ENCODE assay signal across 2 cellular contexts in the genomic region with DNA sequence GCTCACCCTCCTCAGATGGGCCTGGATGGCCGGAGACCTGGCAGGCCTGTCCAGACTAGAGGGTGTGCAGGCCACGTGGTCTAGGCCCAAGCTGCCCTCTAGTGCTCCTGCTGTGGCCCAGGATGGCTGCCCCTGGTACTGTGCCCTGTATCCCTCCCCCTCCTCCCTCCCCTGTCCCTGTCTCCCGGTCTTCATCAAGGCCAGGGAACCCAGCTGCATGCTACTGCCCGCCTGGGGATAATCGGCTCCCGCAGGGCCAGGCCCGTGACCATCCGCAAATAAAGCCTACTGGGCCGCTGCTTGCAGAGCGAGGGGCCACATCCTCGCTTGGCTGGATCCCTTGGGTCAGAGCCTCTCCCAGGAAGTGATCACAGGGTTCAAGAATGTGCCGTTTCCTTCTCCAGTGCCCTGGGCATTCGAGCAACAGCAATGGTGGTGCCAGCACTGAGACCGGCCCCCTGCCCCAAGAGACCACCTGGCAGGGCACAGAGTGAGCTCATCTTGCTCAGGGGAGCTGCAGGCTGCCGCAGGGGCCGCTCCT.
TF ChIP-seq lines count a peak whose summit lies in the region.

No MANE protein-coding gene starts in this region.

TF ChIP-seq in SK-N-SH treated with all-trans-retinoic acid at 6 μM for 48 hours, 23 proteins besides CTCF, POLR2A, EP300 and RAD21 (continued from another document):
- TF ChIP-seq, protein P1, sequence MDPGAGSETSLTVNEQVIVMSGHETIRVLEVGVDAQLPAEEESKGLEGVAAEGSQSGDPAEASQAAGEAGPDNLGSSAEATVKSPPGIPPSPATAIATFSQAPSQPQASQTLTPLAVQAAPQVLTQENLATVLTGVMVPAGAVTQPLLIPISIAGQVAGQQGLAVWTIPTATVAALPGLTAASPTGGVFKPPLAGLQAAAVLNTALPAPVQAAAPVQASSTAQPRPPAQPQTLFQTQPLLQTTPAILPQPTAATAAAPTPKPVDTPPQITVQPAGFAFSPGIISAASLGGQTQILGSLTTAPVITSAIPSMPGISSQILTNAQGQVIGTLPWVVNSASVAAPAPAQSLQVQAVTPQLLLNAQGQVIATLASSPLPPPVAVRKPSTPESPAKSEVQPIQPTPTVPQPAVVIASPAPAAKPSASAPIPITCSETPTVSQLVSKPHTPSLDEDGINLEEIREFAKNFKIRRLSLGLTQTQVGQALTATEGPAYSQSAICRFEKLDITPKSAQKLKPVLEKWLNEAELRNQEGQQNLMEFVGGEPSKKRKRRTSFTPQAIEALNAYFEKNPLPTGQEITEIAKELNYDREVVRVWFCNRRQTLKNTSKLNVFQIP (CRISPR knock-in tag; IDR thresholded peaks at IDR 0.05; ENCODE audit: borderline replicate concordance, low read depth): no peak
- no peak for TF ChIP-seq TOX (CRISPR knock-in tag; IDR thresholded peaks at IDR 0.05; ENCODE audit: borderline replicate concordance)
- no peak for TF ChIP-seq CSDC2 (CRISPR knock-in tag; IDR thresholded peaks at IDR 0.05)
- TF ChIP-seq SNAI2 (CRISPR knock-in tag; IDR thresholded peaks at IDR 0.05): no peak
- TF ChIP-seq ZNF8 (CRISPR knock-in tag; IDR thresholded peaks at IDR 0.05): no peak
- TF ChIP-seq GLIS3 (CRISPR knock-in tag; IDR thresholded peaks at IDR 0.05): no peak
- no peak for TF ChIP-seq ISL1 (CRISPR knock-in tag; IDR thresholded peaks at IDR 0.05)
- TF ChIP-seq BACH2 (CRISPR knock-in tag; IDR thresholded peaks at IDR 0.05; ENCODE audit: borderline replicate concordance): no peak
- TF ChIP-seq ZFP30 (CRISPR knock-in tag; IDR thresholded peaks at IDR 0.05): no peak
- no peak for TF ChIP-seq RARB (CRISPR knock-in tag; IDR thresholded peaks at IDR 0.05)
- TF ChIP-seq ZFP3 (CRISPR knock-in tag; IDR thresholded peaks at IDR 0.05): no peak
- TF ChIP-seq, protein P2, sequence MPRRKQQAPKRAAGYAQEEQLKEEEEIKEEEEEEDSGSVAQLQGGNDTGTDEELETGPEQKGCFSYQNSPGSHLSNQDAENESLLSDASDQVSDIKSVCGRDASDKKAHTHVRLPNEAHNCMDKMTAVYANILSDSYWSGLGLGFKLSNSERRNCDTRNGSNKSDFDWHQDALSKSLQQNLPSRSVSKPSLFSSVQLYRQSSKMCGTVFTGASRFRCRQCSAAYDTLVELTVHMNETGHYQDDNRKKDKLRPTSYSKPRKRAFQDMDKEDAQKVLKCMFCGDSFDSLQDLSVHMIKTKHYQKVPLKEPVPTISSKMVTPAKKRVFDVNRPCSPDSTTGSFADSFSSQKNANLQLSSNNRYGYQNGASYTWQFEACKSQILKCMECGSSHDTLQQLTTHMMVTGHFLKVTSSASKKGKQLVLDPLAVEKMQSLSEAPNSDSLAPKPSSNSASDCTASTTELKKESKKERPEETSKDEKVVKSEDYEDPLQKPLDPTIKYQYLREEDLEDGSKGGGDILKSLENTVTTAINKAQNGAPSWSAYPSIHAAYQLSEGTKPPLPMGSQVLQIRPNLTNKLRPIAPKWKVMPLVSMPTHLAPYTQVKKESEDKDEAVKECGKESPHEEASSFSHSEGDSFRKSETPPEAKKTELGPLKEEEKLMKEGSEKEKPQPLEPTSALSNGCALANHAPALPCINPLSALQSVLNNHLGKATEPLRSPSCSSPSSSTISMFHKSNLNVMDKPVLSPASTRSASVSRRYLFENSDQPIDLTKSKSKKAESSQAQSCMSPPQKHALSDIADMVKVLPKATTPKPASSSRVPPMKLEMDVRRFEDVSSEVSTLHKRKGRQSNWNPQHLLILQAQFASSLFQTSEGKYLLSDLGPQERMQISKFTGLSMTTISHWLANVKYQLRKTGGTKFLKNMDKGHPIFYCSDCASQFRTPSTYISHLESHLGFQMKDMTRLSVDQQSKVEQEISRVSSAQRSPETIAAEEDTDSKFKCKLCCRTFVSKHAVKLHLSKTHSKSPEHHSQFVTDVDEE (CRISPR knock-in tag; IDR thresholded peaks at IDR 0.05): no peak
- no peak for TF ChIP-seq ZNF565 (CRISPR knock-in tag; conservative IDR thresholded peaks at IDR 0.05; ENCODE audit: low read depth)
TF ChIP-seq in SK-N-SH treated with all-trans-retinoic acid at 6 μM for 48 hours: peak in this region for 0.

TF ChIP-seq in SK-N-SH, 30 proteins besides CTCF, POLR2A, EP300 and RAD21 (continued from another document):
- TF ChIP-seq REST (IDR thresholded peaks at IDR 0.05; ENCODE audit: low read depth, low read length) (no peak), NRF1 (IDR thresholded peaks at IDR 0.05; ENCODE audit: low read depth, low read length) (no peak), EZH2phosphoT487 (IDR thresholded peaks at IDR 0.05; ENCODE audit: borderline replicate concordance, low read depth) (no peak), MXI1 (IDR thresholded peaks at IDR 0.05; ENCODE audit: low read depth, low read length) (no peak), RCOR1 (IDR thresholded peaks at IDR 0.05; ENCODE audit: low read length) (no peak), ELF1 (IDR thresholded peaks at IDR 0.05) (no peak), CHD2 (IDR thresholded peaks at IDR 0.05; ENCODE audit: low read length, partially characterized antibody) (no peak), FOXM1 (IDR thresholded peaks at IDR 0.05; ENCODE audit: low read depth) (no peak), YY1 (IDR thresholded peaks at IDR 0.05; ENCODE audit: low read depth) (no peak), POLR2AphosphoS5 (IDR thresholded peaks at IDR 0.05; ENCODE audit: low read depth, low read length) (no peak), SIN3A (IDR thresholded peaks at IDR 0.05; ENCODE audit: borderline replicate concordance, low read depth, low read length) (no peak)
- TF ChIP-seq, protein P3, sequence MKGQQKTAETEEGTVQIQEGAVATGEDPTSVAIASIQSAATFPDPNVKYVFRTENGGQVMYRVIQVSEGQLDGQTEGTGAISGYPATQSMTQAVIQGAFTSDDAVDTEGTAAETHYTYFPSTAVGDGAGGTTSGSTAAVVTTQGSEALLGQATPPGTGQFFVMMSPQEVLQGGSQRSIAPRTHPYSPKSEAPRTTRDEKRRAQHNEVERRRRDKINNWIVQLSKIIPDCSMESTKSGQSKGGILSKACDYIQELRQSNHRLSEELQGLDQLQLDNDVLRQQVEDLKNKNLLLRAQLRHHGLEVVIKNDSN (IDR thresholded peaks at IDR 0.05; ENCODE audit: borderline replicate concordance, low read depth): no peak
- TF ChIP-seq, protein P4, sequence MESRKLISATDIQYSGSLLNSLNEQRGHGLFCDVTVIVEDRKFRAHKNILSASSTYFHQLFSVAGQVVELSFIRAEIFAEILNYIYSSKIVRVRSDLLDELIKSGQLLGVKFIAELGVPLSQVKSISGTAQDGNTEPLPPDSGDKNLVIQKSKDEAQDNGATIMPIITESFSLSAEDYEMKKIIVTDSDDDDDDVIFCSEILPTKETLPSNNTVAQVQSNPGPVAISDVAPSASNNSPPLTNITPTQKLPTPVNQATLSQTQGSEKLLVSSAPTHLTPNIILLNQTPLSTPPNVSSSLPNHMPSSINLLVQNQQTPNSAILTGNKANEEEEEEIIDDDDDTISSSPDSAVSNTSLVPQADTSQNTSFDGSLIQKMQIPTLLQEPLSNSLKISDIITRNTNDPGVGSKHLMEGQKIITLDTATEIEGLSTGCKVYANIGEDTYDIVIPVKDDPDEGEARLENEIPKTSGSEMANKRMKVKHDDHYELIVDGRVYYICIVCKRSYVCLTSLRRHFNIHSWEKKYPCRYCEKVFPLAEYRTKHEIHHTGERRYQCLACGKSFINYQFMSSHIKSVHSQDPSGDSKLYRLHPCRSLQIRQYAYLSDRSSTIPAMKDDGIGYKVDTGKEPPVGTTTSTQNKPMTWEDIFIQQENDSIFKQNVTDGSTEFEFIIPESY (IDR thresholded peaks at IDR 0.05; ENCODE audit: borderline replicate concordance, low read depth): no peak
TF ChIP-seq in SK-N-SH: peak in this region for 0.
